Comparison of ENCODE assay signal across 1 cellular context in the genomic region with DNA sequence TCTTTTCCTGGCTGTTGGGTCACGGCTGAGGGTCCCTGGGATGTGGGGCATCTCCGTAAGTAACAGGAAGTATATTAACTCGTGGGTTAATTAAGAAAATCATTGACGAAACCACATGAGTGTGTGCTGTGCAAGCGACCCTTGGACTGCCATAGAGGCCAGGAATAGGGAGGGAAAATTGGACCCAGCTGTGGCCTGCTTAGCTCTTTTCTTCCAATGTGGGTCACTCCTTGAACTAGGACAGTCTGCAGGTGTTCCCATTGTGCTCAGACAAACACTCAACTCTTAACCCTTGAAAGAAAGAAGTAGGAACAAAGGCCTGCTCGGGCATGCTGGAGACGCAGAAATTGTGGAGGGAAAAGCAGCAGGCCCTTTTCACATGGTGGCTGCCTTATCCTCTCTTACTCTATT.
TF ChIP-seq lines count a peak whose summit lies in the region.

No MANE protein-coding gene starts in this region.

TF ChIP-seq in HepG2, 621 proteins besides CTCF, POLR2A, EP300 and RAD21 (continued from another document and continues in another):
- TF ChIP-seq, protein P1, sequence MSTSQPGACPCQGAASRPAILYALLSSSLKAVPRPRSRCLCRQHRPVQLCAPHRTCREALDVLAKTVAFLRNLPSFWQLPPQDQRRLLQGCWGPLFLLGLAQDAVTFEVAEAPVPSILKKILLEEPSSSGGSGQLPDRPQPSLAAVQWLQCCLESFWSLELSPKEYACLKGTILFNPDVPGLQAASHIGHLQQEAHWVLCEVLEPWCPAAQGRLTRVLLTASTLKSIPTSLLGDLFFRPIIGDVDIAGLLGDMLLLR (CRISPR knock-in tag; IDR thresholded peaks at IDR 0.05), result no peak
- TF ChIP-seq SRY (CRISPR knock-in tag; IDR thresholded peaks at IDR 0.05) (no peak), NFYC (CRISPR knock-in tag; IDR thresholded peaks at IDR 0.05) (no peak), ATF1 (CRISPR knock-in tag; IDR thresholded peaks at IDR 0.05) (no peak), GATA4 (IDR thresholded peaks at IDR 0.05; ENCODE audit: borderline replicate concordance, low read depth) (no peak), ZNF431 (CRISPR knock-in tag; IDR thresholded peaks at IDR 0.05; ENCODE audit: borderline replicate concordance, low read depth) (no peak), TBP (CRISPR knock-in tag; IDR thresholded peaks at IDR 0.05) (no peak), ISX (CRISPR knock-in tag; conservative IDR thresholded peaks at IDR 0.05) (no peak), GATAD2A (CRISPR knock-in tag; IDR thresholded peaks at IDR 0.05) (peak; percentile 30; the same call in 1 of the 2 replicates), ZNF331 (CRISPR knock-in tag; IDR thresholded peaks at IDR 0.05) (0 out of 2 replicates have a peak, but pooled peaks have one; percentile 20), KLF16 (CRISPR knock-in tag; IDR thresholded peaks at IDR 0.05) (no peak), STAG1 (CRISPR knock-in tag; IDR thresholded peaks at IDR 0.05) (no peak), ZNF570 (CRISPR knock-in tag; IDR thresholded peaks at IDR 0.05; ENCODE audit: borderline replicate concordance) (no peak), DNMT1 (CRISPR knock-in tag; IDR thresholded peaks at IDR 0.05) (no peak), ZNF224 (CRISPR knock-in tag; IDR thresholded peaks at IDR 0.05) (no peak), ZNF337 (CRISPR knock-in tag; IDR thresholded peaks at IDR 0.05; ENCODE audit: borderline replicate concordance, low read depth) (no peak), ZFP1 (CRISPR knock-in tag; IDR thresholded peaks at IDR 0.05) (no peak), HNF4G (IDR thresholded peaks at IDR 0.05; ENCODE audit: borderline replicate concordance, low read depth, low read length) (peak; percentile 78), HNF4G (CRISPR knock-in tag; IDR thresholded peaks at IDR 0.05; ENCODE audit: borderline replicate concordance, low read depth) (no peak), ZNF496 (CRISPR knock-in tag; IDR thresholded peaks at IDR 0.05; ENCODE audit: insufficient replicate concordance) (no peak), NAIF1 (CRISPR knock-in tag; IDR thresholded peaks at IDR 0.05; ENCODE audit: borderline replicate concordance) (no peak), ZNF7 (CRISPR knock-in tag; IDR thresholded peaks at IDR 0.05) (no peak), MAF1 (CRISPR knock-in tag; IDR thresholded peaks at IDR 0.05; ENCODE audit: borderline replicate concordance) (no peak), GABPB1 (CRISPR knock-in tag; IDR thresholded peaks at IDR 0.05) (no peak), ZNF746 (CRISPR knock-in tag; IDR thresholded peaks at IDR 0.05) (no peak), ZZZ3 (CRISPR knock-in tag; IDR thresholded peaks at IDR 0.05; ENCODE audit: borderline replicate concordance) (no peak), GTF2F1 (IDR thresholded peaks at IDR 0.05; ENCODE audit: low read length) (no peak), ZNF44 (CRISPR knock-in tag; IDR thresholded peaks at IDR 0.05) (no peak), ASH2L (IDR thresholded peaks at IDR 0.05; ENCODE audit: insufficient read length, low read depth, low read length) (peak; percentile 58), ZNF678 (CRISPR knock-in tag; IDR thresholded peaks at IDR 0.05) (no peak), ZNF567 (CRISPR knock-in tag; IDR thresholded peaks at IDR 0.05; ENCODE audit: borderline replicate concordance) (no peak), ZFP82 (CRISPR knock-in tag; IDR thresholded peaks at IDR 0.05; ENCODE audit: borderline replicate concordance) (no peak), HDAC6 (IDR thresholded peaks at IDR 0.05; ENCODE audit: low read depth, low read length) (no peak), ZNF296 (CRISPR knock-in tag; conservative IDR thresholded peaks at IDR 0.05) (no peak), RARG (CRISPR knock-in tag; IDR thresholded peaks at IDR 0.05; ENCODE audit: low read depth) (no peak), ZNF556 (CRISPR knock-in tag; IDR thresholded peaks at IDR 0.05; ENCODE audit: borderline replicate concordance) (no peak), JDP2 (CRISPR knock-in tag; IDR thresholded peaks at IDR 0.05; ENCODE audit: borderline replicate concordance) (no peak), HIVEP1 (CRISPR knock-in tag; IDR thresholded peaks at IDR 0.05) (no peak), FOXA1 (IDR thresholded peaks at IDR 0.05) (no peak), FOXA1 (CRISPR knock-in tag; IDR thresholded peaks at IDR 0.05) (no peak)
- TF ChIP-seq, protein P2, sequence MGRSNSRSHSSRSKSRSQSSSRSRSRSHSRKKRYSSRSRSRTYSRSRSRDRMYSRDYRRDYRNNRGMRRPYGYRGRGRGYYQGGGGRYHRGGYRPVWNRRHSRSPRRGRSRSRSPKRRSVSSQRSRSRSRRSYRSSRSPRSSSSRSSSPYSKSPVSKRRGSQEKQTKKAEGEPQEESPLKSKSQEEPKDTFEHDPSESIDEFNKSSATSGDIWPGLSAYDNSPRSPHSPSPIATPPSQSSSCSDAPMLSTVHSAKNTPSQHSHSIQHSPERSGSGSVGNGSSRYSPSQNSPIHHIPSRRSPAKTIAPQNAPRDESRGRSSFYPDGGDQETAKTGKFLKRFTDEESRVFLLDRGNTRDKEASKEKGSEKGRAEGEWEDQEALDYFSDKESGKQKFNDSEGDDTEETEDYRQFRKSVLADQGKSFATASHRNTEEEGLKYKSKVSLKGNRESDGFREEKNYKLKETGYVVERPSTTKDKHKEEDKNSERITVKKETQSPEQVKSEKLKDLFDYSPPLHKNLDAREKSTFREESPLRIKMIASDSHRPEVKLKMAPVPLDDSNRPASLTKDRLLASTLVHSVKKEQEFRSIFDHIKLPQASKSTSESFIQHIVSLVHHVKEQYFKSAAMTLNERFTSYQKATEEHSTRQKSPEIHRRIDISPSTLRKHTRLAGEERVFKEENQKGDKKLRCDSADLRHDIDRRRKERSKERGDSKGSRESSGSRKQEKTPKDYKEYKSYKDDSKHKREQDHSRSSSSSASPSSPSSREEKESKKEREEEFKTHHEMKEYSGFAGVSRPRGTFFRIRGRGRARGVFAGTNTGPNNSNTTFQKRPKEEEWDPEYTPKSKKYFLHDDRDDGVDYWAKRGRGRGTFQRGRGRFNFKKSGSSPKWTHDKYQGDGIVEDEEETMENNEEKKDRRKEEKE (IDR thresholded peaks at IDR 0.05), result no peak
- TF ChIP-seq, protein P3, sequence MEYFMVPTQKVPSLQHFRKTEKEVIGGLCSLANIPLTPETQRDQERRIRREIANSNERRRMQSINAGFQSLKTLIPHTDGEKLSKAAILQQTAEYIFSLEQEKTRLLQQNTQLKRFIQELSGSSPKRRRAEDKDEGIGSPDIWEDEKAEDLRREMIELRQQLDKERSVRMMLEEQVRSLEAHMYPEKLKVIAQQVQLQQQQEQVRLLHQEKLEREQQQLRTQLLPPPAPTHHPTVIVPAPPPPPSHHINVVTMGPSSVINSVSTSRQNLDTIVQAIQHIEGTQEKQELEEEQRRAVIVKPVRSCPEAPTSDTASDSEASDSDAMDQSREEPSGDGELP (IDR thresholded peaks at IDR 0.05; ENCODE audit: borderline replicate concordance, low read depth), result peak; percentile 51; the same call in 1 of the 2 replicates
- TF ChIP-seq, protein P4, sequence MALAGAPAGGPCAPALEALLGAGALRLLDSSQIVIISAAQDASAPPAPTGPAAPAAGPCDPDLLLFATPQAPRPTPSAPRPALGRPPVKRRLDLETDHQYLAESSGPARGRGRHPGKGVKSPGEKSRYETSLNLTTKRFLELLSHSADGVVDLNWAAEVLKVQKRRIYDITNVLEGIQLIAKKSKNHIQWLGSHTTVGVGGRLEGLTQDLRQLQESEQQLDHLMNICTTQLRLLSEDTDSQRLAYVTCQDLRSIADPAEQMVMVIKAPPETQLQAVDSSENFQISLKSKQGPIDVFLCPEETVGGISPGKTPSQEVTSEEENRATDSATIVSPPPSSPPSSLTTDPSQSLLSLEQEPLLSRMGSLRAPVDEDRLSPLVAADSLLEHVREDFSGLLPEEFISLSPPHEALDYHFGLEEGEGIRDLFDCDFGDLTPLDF (CRISPR knock-in tag; IDR thresholded peaks at IDR 0.05), result no peak
- TF ChIP-seq, protein P5, sequence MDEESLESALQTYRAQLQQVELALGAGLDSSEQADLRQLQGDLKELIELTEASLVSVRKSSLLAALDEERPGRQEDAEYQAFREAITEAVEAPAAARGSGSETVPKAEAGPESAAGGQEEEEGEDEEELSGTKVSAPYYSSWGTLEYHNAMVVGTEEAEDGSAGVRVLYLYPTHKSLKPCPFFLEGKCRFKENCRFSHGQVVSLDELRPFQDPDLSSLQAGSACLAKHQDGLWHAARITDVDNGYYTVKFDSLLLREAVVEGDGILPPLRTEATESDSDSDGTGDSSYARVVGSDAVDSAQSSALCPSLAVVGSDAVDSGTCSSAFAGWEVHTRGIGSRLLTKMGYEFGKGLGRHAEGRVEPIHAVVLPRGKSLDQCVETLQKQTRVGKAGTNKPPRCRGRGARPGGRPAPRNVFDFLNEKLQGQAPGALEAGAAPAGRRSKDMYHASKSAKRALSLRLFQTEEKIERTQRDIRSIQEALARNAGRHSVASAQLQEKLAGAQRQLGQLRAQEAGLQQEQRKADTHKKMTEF (CRISPR knock-in tag; IDR thresholded peaks at IDR 0.05), result no peak
- TF ChIP-seq, protein P6, sequence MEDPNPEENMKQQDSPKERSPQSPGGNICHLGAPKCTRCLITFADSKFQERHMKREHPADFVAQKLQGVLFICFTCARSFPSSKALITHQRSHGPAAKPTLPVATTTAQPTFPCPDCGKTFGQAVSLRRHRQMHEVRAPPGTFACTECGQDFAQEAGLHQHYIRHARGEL (CRISPR knock-in tag; IDR thresholded peaks at IDR 0.05), result no peak
- TF ChIP-seq, protein P7, sequence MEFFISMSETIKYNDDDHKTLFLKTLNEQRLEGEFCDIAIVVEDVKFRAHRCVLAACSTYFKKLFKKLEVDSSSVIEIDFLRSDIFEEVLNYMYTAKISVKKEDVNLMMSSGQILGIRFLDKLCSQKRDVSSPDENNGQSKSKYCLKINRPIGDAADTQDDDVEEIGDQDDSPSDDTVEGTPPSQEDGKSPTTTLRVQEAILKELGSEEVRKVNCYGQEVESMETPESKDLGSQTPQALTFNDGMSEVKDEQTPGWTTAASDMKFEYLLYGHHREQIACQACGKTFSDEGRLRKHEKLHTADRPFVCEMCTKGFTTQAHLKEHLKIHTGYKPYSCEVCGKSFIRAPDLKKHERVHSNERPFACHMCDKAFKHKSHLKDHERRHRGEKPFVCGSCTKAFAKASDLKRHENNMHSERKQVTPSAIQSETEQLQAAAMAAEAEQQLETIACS (CRISPR knock-in tag; IDR thresholded peaks at IDR 0.05), result no peak
- TF ChIP-seq, protein P8, sequence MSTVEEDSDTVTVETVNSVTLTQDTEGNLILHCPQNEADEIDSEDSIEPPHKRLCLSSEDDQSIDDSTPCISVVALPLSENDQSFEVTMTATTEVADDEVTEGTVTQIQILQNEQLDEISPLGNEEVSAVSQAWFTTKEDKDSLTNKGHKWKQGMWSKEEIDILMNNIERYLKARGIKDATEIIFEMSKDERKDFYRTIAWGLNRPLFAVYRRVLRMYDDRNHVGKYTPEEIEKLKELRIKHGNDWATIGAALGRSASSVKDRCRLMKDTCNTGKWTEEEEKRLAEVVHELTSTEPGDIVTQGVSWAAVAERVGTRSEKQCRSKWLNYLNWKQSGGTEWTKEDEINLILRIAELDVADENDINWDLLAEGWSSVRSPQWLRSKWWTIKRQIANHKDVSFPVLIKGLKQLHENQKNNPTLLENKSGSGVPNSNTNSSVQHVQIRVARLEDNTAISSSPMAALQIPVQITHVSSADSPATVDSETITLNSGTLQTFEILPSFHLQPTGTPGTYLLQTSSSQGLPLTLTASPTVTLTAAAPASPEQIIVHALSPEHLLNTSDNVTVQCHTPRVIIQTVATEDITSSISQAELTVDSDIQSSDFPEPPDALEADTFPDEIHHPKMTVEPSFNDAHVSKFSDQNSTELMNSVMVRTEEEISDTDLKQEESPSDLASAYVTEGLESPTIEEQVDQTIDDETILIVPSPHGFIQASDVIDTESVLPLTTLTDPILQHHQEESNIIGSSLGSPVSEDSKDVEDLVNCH (CRISPR knock-in tag; IDR thresholded peaks at IDR 0.05), result no peak
- TF ChIP-seq, protein P9, sequence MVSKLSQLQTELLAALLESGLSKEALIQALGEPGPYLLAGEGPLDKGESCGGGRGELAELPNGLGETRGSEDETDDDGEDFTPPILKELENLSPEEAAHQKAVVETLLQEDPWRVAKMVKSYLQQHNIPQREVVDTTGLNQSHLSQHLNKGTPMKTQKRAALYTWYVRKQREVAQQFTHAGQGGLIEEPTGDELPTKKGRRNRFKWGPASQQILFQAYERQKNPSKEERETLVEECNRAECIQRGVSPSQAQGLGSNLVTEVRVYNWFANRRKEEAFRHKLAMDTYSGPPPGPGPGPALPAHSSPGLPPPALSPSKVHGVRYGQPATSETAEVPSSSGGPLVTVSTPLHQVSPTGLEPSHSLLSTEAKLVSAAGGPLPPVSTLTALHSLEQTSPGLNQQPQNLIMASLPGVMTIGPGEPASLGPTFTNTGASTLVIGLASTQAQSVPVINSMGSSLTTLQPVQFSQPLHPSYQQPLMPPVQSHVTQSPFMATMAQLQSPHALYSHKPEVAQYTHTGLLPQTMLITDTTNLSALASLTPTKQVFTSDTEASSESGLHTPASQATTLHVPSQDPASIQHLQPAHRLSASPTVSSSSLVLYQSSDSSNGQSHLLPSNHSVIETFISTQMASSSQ (IDR thresholded peaks at IDR 0.05; ENCODE audit: low read depth), result 0 out of 2 replicates have a peak, but pooled peaks have one; percentile 21
- TF ChIP-seq, protein P9 (CRISPR knock-in tag; IDR thresholded peaks at IDR 0.05; ENCODE audit: borderline replicate concordance), result no peak
- TF ChIP-seq, protein P10, sequence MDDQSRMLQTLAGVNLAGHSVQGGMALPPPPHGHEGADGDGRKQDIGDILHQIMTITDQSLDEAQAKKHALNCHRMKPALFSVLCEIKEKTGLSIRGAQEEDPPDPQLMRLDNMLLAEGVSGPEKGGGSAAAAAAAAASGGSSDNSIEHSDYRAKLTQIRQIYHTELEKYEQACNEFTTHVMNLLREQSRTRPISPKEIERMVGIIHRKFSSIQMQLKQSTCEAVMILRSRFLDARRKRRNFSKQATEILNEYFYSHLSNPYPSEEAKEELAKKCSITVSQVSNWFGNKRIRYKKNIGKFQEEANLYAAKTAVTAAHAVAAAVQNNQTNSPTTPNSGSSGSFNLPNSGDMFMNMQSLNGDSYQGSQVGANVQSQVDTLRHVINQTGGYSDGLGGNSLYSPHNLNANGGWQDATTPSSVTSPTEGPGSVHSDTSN (CRISPR knock-in tag; IDR thresholded peaks at IDR 0.05; ENCODE audit: borderline replicate concordance), result no peak
- TF ChIP-seq, protein P11, sequence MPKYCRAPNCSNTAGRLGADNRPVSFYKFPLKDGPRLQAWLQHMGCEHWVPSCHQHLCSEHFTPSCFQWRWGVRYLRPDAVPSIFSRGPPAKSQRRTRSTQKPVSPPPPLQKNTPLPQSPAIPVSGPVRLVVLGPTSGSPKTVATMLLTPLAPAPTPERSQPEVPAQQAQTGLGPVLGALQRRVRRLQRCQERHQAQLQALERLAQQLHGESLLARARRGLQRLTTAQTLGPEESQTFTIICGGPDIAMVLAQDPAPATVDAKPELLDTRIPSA (CRISPR knock-in tag; IDR thresholded peaks at IDR 0.05; ENCODE audit: borderline replicate concordance), result no peak
